1 cellular context compared by ENCODE assay signal in the genomic region with DNA sequence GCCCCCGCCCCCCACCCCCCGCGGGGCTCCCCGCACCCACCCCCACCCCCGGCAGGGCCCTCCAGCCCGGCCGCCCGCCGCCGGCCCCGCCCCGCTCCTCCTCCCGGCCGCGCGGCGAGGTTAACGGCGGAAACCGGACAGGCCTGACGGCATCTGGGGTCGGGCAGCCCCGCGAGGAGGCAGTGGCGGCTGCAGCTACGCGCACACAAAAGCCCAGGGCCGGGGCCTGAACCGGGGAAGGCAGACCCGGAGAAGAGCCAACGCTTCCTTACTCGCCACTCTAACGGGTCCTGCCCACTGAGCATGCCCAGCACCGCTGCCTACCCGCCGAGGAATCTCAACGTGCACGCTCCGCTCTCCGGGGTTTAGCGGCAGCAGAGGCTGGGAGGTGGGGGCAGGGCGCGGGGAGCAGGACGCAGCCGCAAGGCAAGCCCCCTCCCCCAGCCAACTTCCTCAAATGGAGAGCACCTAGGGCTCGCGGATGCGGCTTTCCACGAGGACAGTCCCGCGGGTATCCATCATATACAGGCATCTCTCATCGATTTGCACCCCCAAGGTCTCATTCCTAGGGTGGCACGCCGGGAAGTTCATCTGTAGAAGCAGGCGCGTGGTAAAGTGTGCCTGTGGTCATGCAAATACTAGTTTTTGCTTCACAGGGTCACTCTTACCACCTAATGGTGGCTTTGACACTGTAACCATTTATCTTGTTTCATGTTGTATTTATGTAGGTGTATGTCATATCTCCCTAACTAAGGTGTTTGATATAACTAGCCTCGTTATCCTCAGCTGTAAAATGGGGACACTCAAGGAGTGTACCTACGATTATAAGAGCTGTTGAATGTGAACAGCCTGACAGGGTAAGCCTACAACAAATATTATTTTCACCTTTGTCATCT.
TF ChIP-seq lines count a peak whose summit lies in the region.

A gene (minus strand): TSS at position 339 of the 896 bp plus-strand sequence. CDS start 761 bp downstream, outside the sequence.

TF ChIP-seq in K562, 482 proteins besides CTCF, POLR2A, EP300 and RAD21 (continued from another document and continues in another):
- TF ChIP-seq RCOR1 (IDR thresholded peaks at IDR 0.05; ENCODE audit: borderline replicate concordance in 1 of 2, low read depth in 2 of 2, low read length in 2 of 2) (peak in 1 of 2 experiments; percentile 8; a peak in 1 of 4 replicates), SMARCB1 (IDR thresholded peaks at IDR 0.05; ENCODE audit: insufficient read length, low read depth) (no peak), NUFIP1 (IDR thresholded peaks at IDR 0.05; ENCODE audit: partially characterized antibody) (peak; percentile 99), CXXC5 (CRISPR knock-in tag; IDR thresholded peaks at IDR 0.05) (peak; percentile 97), NBN (IDR thresholded peaks at IDR 0.05; ENCODE audit: low read depth) (peak; percentile 99), LEF1 (IDR thresholded peaks at IDR 0.05) (peak; percentile 95), PML (IDR thresholded peaks at IDR 0.05; ENCODE audit: low read length) (peak; percentile 73), FOXA1 (IDR thresholded peaks at IDR 0.05; ENCODE audit: borderline replicate concordance) (no peak), CCNT2 (IDR thresholded peaks at IDR 0.05; ENCODE audit: borderline replicate concordance, extremely low read depth, insufficient read length, low read depth, low read length) (peak; percentile 83), ZBTB8A (IDR thresholded peaks at IDR 0.05; ENCODE audit: partially characterized antibody) (no peak), GABPB1 (CRISPR knock-in tag; IDR thresholded peaks at IDR 0.05) (peak; percentile 87), RBFOX2 (IDR thresholded peaks at IDR 0.05; ENCODE audit: low read depth, low read length) (peak; percentile 88), MCM7 (IDR thresholded peaks at IDR 0.05) (no peak), CREM (IDR thresholded peaks at IDR 0.05; ENCODE audit: low read depth) (peak; percentile 83), MTA3 (IDR thresholded peaks at IDR 0.05; ENCODE audit: borderline replicate concordance) (peak; percentile 95), ZNF431 (CRISPR knock-in tag; IDR thresholded peaks at IDR 0.05) (peak; percentile 68; the same call in 1 of the 2 replicates), FOSL1 (tag; conservative IDR thresholded peaks at IDR 0.05) (peak; percentile 70), TEAD2 (tag; IDR thresholded peaks at IDR 0.05) (no peak), TAF7 (tag; IDR thresholded peaks at IDR 0.05) (peak; percentile 73), ZNF76 (CRISPR knock-in tag; IDR thresholded peaks at IDR 0.05; ENCODE audit: borderline replicate concordance) (0 out of 2 replicates have a peak, but pooled peaks have one; percentile 30), KLF13 (tag; IDR thresholded peaks at IDR 0.05; ENCODE audit: borderline replicate concordance, low read depth) (peak; percentile 70), RBM17 (IDR thresholded peaks at IDR 0.05; ENCODE audit: borderline replicate concordance, low read depth, low read length) (no peak)
- TF ChIP-seq, protein P1, sequence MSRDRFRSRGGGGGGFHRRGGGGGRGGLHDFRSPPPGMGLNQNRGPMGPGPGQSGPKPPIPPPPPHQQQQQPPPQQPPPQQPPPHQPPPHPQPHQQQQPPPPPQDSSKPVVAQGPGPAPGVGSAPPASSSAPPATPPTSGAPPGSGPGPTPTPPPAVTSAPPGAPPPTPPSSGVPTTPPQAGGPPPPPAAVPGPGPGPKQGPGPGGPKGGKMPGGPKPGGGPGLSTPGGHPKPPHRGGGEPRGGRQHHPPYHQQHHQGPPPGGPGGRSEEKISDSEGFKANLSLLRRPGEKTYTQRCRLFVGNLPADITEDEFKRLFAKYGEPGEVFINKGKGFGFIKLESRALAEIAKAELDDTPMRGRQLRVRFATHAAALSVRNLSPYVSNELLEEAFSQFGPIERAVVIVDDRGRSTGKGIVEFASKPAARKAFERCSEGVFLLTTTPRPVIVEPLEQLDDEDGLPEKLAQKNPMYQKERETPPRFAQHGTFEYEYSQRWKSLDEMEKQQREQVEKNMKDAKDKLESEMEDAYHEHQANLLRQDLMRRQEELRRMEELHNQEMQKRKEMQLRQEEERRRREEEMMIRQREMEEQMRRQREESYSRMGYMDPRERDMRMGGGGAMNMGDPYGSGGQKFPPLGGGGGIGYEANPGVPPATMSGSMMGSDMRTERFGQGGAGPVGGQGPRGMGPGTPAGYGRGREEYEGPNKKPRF (IDR thresholded peaks at IDR 0.05; ENCODE audit: low read depth, low read length) = no peak
- TF ChIP-seq, protein P2, sequence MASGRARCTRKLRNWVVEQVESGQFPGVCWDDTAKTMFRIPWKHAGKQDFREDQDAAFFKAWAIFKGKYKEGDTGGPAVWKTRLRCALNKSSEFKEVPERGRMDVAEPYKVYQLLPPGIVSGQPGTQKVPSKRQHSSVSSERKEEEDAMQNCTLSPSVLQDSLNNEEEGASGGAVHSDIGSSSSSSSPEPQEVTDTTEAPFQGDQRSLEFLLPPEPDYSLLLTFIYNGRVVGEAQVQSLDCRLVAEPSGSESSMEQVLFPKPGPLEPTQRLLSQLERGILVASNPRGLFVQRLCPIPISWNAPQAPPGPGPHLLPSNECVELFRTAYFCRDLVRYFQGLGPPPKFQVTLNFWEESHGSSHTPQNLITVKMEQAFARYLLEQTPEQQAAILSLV (tag; IDR thresholded peaks at IDR 0.05) = peak; percentile 50; the same call in 1 of the 2 replicates
- TF ChIP-seq, protein P3, sequence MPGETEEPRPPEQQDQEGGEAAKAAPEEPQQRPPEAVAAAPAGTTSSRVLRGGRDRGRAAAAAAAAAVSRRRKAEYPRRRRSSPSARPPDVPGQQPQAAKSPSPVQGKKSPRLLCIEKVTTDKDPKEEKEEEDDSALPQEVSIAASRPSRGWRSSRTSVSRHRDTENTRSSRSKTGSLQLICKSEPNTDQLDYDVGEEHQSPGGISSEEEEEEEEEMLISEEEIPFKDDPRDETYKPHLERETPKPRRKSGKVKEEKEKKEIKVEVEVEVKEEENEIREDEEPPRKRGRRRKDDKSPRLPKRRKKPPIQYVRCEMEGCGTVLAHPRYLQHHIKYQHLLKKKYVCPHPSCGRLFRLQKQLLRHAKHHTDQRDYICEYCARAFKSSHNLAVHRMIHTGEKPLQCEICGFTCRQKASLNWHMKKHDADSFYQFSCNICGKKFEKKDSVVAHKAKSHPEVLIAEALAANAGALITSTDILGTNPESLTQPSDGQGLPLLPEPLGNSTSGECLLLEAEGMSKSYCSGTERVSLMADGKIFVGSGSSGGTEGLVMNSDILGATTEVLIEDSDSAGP (CRISPR knock-in tag; IDR thresholded peaks at IDR 0.05) = peak; percentile 51; the same call in 1 of the 2 replicates
- TF ChIP-seq, protein P4, sequence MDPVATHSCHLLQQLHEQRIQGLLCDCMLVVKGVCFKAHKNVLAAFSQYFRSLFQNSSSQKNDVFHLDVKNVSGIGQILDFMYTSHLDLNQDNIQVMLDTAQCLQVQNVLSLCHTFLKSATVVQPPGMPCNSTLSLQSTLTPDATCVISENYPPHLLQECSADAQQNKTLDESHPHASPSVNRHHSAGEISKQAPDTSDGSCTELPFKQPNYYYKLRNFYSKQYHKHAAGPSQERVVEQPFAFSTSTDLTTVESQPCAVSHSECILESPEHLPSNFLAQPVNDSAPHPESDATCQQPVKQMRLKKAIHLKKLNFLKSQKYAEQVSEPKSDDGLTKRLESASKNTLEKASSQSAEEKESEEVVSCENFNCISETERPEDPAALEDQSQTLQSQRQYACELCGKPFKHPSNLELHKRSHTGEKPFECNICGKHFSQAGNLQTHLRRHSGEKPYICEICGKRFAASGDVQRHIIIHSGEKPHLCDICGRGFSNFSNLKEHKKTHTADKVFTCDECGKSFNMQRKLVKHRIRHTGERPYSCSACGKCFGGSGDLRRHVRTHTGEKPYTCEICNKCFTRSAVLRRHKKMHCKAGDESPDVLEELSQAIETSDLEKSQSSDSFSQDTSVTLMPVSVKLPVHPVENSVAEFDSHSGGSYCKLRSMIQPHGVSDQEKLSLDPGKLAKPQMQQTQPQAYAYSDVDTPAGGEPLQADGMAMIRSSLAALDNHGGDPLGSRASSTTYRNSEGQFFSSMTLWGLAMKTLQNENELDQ (CRISPR knock-in tag; IDR thresholded peaks at IDR 0.05; ENCODE audit: borderline replicate concordance) = 0 out of 2 replicates have a peak, but pooled peaks have one; percentile 85
- TF ChIP-seq, protein P5, sequence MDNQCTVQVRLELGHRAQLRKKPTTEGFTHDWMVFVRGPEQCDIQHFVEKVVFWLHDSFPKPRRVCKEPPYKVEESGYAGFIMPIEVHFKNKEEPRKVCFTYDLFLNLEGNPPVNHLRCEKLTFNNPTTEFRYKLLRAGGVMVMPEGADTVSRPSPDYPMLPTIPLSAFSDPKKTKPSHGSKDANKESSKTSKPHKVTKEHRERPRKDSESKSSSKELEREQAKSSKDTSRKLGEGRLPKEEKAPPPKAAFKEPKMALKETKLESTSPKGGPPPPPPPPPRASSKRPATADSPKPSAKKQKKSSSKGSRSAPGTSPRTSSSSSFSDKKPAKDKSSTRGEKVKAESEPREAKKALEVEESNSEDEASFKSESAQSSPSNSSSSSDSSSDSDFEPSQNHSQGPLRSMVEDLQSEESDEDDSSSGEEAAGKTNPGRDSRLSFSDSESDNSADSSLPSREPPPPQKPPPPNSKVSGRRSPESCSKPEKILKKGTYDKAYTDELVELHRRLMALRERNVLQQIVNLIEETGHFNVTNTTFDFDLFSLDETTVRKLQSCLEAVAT (IDR thresholded peaks at IDR 0.05) = peak in 1 of 2 experiments; percentile 77; a peak in 2 of 4 replicates
- TF ChIP-seq, protein P6, sequence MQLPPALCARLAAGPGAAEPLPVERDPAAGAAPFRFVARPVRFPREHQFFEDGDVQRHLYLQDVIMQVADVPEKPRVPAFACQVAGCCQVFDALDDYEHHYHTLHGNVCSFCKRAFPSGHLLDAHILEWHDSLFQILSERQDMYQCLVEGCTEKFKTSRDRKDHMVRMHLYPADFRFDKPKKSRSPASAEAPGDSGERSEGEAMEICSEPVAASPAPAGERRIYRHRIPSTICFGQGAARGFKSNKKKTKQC (CRISPR knock-in tag; IDR thresholded peaks at IDR 0.05) = peak; percentile 85
- TF ChIP-seq, protein P7, sequence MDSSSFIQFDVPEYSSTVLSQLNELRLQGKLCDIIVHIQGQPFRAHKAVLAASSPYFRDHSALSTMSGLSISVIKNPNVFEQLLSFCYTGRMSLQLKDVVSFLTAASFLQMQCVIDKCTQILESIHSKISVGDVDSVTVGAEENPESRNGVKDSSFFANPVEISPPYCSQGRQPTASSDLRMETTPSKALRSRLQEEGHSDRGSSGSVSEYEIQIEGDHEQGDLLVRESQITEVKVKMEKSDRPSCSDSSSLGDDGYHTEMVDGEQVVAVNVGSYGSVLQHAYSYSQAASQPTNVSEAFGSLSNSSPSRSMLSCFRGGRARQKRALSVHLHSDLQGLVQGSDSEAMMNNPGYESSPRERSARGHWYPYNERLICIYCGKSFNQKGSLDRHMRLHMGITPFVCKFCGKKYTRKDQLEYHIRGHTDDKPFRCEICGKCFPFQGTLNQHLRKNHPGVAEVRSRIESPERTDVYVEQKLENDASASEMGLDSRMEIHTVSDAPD (CRISPR knock-in tag; IDR thresholded peaks at IDR 0.05) = 0 out of 2 replicates have a peak, but pooled peaks have one; percentile 10
- TF ChIP-seq, protein P8, sequence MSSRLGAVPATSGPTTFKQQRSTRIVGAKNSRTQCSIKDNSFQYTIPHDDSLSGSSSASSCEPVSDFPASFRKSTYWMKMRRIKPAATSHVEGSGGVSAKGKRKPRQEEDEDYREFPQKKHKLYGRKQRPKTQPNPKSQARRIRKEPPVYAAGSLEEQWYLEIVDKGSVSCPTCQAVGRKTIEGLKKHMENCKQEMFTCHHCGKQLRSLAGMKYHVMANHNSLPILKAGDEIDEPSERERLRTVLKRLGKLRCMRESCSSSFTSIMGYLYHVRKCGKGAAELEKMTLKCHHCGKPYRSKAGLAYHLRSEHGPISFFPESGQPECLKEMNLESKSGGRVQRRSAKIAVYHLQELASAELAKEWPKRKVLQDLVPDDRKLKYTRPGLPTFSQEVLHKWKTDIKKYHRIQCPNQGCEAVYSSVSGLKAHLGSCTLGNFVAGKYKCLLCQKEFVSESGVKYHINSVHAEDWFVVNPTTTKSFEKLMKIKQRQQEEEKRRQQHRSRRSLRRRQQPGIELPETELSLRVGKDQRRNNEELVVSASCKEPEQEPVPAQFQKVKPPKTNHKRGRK (tag; IDR thresholded peaks at IDR 0.05) = no peak
- TF ChIP-seq, protein P9, sequence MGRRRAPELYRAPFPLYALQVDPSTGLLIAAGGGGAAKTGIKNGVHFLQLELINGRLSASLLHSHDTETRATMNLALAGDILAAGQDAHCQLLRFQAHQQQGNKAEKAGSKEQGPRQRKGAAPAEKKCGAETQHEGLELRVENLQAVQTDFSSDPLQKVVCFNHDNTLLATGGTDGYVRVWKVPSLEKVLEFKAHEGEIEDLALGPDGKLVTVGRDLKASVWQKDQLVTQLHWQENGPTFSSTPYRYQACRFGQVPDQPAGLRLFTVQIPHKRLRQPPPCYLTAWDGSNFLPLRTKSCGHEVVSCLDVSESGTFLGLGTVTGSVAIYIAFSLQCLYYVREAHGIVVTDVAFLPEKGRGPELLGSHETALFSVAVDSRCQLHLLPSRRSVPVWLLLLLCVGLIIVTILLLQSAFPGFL (CRISPR knock-in tag; IDR thresholded peaks at IDR 0.05) = no peak
- TF ChIP-seq, protein P10, sequence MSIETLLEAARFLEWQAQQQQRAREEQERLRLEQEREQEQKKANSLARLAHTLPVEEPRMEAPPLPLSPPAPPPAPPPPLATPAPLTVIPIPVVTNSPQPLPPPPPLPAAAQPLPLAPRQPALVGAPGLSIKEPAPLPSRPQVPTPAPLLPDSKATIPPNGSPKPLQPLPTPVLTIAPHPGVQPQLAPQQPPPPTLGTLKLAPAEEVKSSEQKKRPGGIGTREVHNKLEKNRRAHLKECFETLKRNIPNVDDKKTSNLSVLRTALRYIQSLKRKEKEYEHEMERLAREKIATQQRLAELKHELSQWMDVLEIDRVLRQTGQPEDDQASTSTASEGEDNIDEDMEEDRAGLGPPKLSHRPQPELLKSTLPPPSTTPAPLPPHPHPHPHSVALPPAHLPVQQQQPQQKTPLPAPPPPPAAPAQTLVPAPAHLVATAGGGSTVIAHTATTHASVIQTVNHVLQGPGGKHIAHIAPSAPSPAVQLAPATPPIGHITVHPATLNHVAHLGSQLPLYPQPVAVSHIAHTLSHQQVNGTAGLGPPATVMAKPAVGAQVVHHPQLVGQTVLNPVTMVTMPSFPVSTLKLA (conservative IDR thresholded peaks at IDR 0.05) = peak; percentile 97 to 98
- TF ChIP-seq, protein P11, sequence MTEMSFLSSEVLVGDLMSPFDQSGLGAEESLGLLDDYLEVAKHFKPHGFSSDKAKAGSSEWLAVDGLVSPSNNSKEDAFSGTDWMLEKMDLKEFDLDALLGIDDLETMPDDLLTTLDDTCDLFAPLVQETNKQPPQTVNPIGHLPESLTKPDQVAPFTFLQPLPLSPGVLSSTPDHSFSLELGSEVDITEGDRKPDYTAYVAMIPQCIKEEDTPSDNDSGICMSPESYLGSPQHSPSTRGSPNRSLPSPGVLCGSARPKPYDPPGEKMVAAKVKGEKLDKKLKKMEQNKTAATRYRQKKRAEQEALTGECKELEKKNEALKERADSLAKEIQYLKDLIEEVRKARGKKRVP (CRISPR knock-in tag; IDR thresholded peaks at IDR 0.05) = peak; percentile 34; the same call in 1 of the 2 replicates
